9 cellular contexts compared by ENCODE assay signal in the genomic region with DNA sequence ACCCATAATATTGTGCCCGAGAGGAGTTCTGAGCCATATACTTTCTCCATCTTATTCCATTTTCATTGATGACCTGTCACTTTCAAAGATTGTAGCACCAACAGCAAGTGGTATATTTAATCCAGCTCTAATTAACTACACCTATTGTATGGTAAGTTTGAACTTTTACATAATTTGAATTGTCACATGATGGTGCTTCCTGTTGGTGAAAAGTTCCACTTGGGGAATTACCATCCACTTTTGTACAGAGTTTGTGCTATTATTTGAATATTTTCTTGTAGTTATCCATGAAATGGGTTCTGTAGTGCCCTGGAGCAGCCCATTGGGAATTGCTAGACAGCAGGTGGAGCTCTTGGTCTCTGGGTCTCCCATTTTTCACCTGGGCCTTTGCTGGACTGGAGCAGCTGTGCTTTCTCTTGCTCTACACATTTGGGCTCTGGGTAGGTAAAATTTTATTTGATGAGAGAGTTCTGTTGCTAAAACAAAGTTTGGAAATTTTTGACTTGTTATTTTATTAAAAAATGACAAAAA. TPM values are rescaled to one million over a fixed set of nuclear protein-coding genes. Genes with fewer than 3 reads are reported as not detected.
DNase-seq lines count a peak whose midpoint lies in the region; ATAC-seq and TF ChIP-seq lines count a peak whose summit lies in the region.
"Had no signal": no experiment of that assay in that cellular context is flagged by ENCODE, and none has a peak within 500 bp of the region (broad histone marks: within the 10 kb centered on the region; RNA-seq: fewer than 3 reads in every experiment).

No MANE protein-coding gene starts in this region.

- in situ Hi-C loops in SK-MEL-5 (cut with HindIII; ENCODE audit: low pct_unique_long_range_greater_than_20kb, low sequenced_read_pairs) = no loop called here

- no peak overlapping the region for H3K4me3 ChIP-seq in AG09309 (ENCODE audit: control insufficient read depth, low read depth, low read length)

- no peak for DNase-seq in AG09309 (ENCODE audit: low read depth)
- peak; percentile 50 for DNase-seq in SK-MEL-5 (ENCODE audit: low read depth, low spot score)
- DNase-seq in iPS-NIHi11 (ENCODE audit: low spot score) = peak; percentile 44
- DNase-seq in effector CD8-positive, alpha-beta T cell (lab: John Stamatoyannopoulos, UW) = no peak
- no peak for DNase-seq in NCI-H345 (lab: John Stamatoyannopoulos, UW)
- no peak for DNase-seq in amniotic stem cell (lab: John Stamatoyannopoulos, UW)
- DNase-seq: hypothalamus had no signal

- ATAC-seq in HG02759 (IDR thresholded peaks at IDR 0.05; ENCODE audit: unreplicated experiment) = no peak

- TF ChIP-seq CTCF in AG09309 (IDR thresholded peaks at IDR 0.05; ENCODE audit: control insufficient read depth, insufficient read depth, low read depth, low read length, missing control alignments) = peak; percentile 66
- 0 out of 2 replicates have a peak, but pooled peaks have one; percentile 1 for TF ChIP-seq CTCF in GM12874 (IDR thresholded peaks at IDR 0.05; ENCODE audit: insufficient read depth, low read depth, low read length)

RNA-seq across cellular contexts. Expression of a gene that starts 3.0 kb away (rescaled TPM):
- 0.24 TPM in 1 of 2 replicates, not detected in the other for total RNA-seq in SK-MEL-5 (2014; rRNA removed; shearing (Covaris generic))
- polyA plus RNA-seq in SK-MEL-5 (2015; cell fraction: cytosol; rRNA removed) = 0.05 and 0.09 TPM in 2 replicates
- polyA plus RNA-seq in SK-MEL-5 (2015; cell fraction: nucleus; rRNA removed) = not detected in 2 replicates

RNA-seq across cellular contexts. Expression of a gene that starts 7.5 kb away (rescaled TPM):
- 14.1 and 15.9 TPM in 2 replicates for total RNA-seq in SK-MEL-5 (2014; rRNA removed; shearing (Covaris generic))
- 4.2 and 4.3 TPM in 2 replicates for polyA plus RNA-seq in SK-MEL-5 (2015; cell fraction: cytosol; rRNA removed)
- polyA plus RNA-seq in SK-MEL-5 (2015; cell fraction: nucleus; rRNA removed) = 2.0 and 5.4 TPM in 2 replicates

RNA-seq across cellular contexts. Expression of a gene that starts 7.7 kb away (rescaled TPM):
- total RNA-seq in SK-MEL-5 (2014; rRNA removed; shearing (Covaris generic)) = 33.2 and 33.7 TPM in 2 replicates
- 62.4 and 70.6 TPM in 2 replicates for polyA plus RNA-seq in SK-MEL-5 (2015; cell fraction: cytosol; rRNA removed)
- 28.4 and 34.5 TPM in 2 replicates for polyA plus RNA-seq in SK-MEL-5 (2015; cell fraction: nucleus; rRNA removed)

RNA-seq across cellular contexts. Expression of a gene that starts 32.3 kb away (rescaled TPM):
- total RNA-seq in SK-MEL-5 (2014; rRNA removed; shearing (Covaris generic)) = not detected in 2 replicates
- polyA plus RNA-seq in SK-MEL-5 (2015; cell fraction: cytosol; rRNA removed) = not detected in 2 replicates
- not detected in 2 replicates for polyA plus RNA-seq in SK-MEL-5 (2015; cell fraction: nucleus; rRNA removed)

Comparison
In these comparisons a context has a peak if more than half of its experiments do, and no peak if none do; other contexts are left out.
1. DNase-seq: peak in SK-MEL-5 (single experiment) and iPS-NIHi11 (single experiment); none in AG09309 (single experiment), effector CD8-positive, alpha-beta T cell (single experiment), NCI-H345 (single experiment) and amniotic stem cell (single experiment).